ENCODE assay signal across 26 cellular contexts in the genomic region with DNA sequence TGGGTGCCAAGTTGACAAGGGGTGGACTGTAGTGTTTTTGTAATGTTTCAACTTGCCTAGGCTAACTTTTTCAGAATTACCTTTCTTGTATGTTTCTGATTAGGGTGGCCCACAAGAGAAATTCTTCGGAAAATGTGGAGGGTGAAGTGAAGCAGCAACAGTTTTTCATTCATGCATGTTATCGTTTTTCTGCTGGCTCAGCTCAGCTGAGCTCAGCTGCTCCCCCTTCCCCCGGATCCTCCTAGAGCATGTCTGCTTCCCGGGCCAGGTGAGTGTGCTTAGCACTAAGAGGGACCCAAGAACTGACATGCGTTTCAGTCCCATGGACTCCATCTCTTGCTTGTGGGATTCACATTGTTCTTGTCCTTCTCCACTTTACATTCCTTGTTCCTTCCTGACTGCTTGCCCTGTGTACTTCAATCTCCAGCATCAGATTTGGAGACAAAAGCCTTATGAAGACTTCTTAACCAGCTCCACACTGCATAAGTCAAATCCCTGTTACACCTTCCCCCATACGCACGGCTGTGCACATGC.
"Had no signal": no experiment of that assay in that cellular context is flagged by ENCODE, and none has a peak within 500 bp of the region (broad histone marks: within the 10 kb centered on the region; RNA-seq: fewer than 3 reads in every experiment).

No MANE protein-coding gene starts in this region.

- FAIRE-seq: astrocyte, colon, urothelium cell line had no signal

- H3K9me3 ChIP-seq: esophagus squamous epithelium, gastroesophageal sphincter, lower lobe of right lung, mucosa of descending colon, sigmoid colon, stomach, suprapubic skin, transverse colon had no signal

- H3K27me3 Mint-ChIP-seq: activated naive CD8-positive, alpha-beta T cell treated with anti-CD3 and anti-CD28 coated beads for 36 hours; stimulated activated memory B cell treated with anti-CD40 and anti-IgM and Interleukin-4, amounts not matched to agents 10 μg/mL and 1 μg/mL and 100 μg/mL, for 72 hours had no signal

- H3K27me3 ChIP-seq: dorsolateral prefrontal cortex, esophagus squamous epithelium, gastroesophageal sphincter, sigmoid colon, stomach, suprapubic skin, transverse colon had no signal

- H3K9me3 Mint-ChIP-seq: activated naive CD8-positive, alpha-beta T cell treated with anti-CD3 and anti-CD28 coated beads for 36 hours; central memory CD8-positive, alpha-beta T cell; stimulated activated memory B cell treated with anti-CD40 and anti-IgM and Interleukin-4, amounts not matched to agents 10 μg/mL and 1 μg/mL and 100 μg/mL, for 72 hours had no signal

- DNase-seq: activated CD4-positive, alpha-beta T cell treated with anti-CD3 and anti-CD28 coated beads for 1 hour; activated naive CD8-positive, alpha-beta T cell treated with anti-CD3 and anti-CD28 coated beads for 36 hours; activated T-cell treated with anti-CD3 and anti-CD28 coated beads, Interleukin-2, amount 50 U/mL, for 1 hour; dorsolateral prefrontal cortex; esophagus squamous epithelium; head of caudate nucleus; islet precursor cell; left colon; lower lobe of right lung; mesendoderm; mucosa of descending colon; nephron progenitor cell; occipital lobe; posterior cingulate gyrus; sigmoid colon; stimulated activated CD4-positive, alpha-beta T cell treated with anti-CD3 and anti-CD28 coated beads, Interleukin-15, amount 100 ng/mL, for 24 hours; stomach; transverse colon had no signal

- ATAC-seq: gastroesophageal sphincter; left colon; lower lobe of right lung; mucosa of descending colon; stimulated activated memory B cell treated with anti-CD40 and anti-IgM and Interleukin-4, amounts not matched to agents 10 μg/mL and 1 μg/mL and 100 μg/mL, for 72 hours had no signal

- H3K36me3 ChIP-seq: suprapubic skin, transverse colon had no signal

- H3K27ac ChIP-seq: dorsolateral prefrontal cortex, esophagus squamous epithelium, gastroesophageal sphincter, lower lobe of right lung, sigmoid colon, stomach, suprapubic skin, transverse colon had no signal

- H3K4me3 Mint-ChIP-seq: activated naive CD8-positive, alpha-beta T cell treated with anti-CD3 and anti-CD28 coated beads for 36 hours; central memory CD8-positive, alpha-beta T cell; nephron progenitor cell; stimulated activated memory B cell treated with anti-CD40 and anti-IgM and Interleukin-4, amounts not matched to agents 10 μg/mL and 1 μg/mL and 100 μg/mL, for 72 hours had no signal

- H3K27ac Mint-ChIP-seq: activated naive CD8-positive, alpha-beta T cell treated with anti-CD3 and anti-CD28 coated beads for 36 hours; nephron progenitor cell; stimulated activated memory B cell treated with anti-CD40 and anti-IgM and Interleukin-4, amounts not matched to agents 10 μg/mL and 1 μg/mL and 100 μg/mL, for 72 hours had no signal

- H3K4me2 ChIP-seq: smooth muscle cell had no signal

- H3K4me3 ChIP-seq: dorsolateral prefrontal cortex, esophagus squamous epithelium, gastroesophageal sphincter, lower lobe of right lung, mucosa of descending colon, sigmoid colon, smooth muscle cell, stomach, suprapubic skin, transverse colon had no signal

- H3K36me3 Mint-ChIP-seq: activated naive CD8-positive, alpha-beta T cell treated with anti-CD3 and anti-CD28 coated beads for 36 hours; stimulated activated memory B cell treated with anti-CD40 and anti-IgM and Interleukin-4, amounts not matched to agents 10 μg/mL and 1 μg/mL and 100 μg/mL, for 72 hours had no signal
